Comparison of ENCODE assay signal across 22 cellular contexts in genomic region chr5:66609615-66610014, GRCh38.
"Had no signal": no experiment of that assay in that cellular context is flagged by ENCODE, and none has a peak within 500 bp of the region (broad histone marks: within the 10 kb centered on the region; RNA-seq: fewer than 3 reads in every experiment).

No MANE protein-coding gene starts in this region.

- H3K27me3 ChIP-seq: body of pancreas, colonic mucosa, suprapubic skin had no signal

- H3K9me3 Mint-ChIP-seq: activated B cell treated with CpG ODN at 0.5 μM for 24 hours; activated CD4-positive, alpha-beta T cell treated with anti-CD3 and anti-CD28 coated beads, Interleukin-2, amount 10 ng/mL, durations not matched to agents 7 days and 5 days; activated naive CD4-positive, alpha-beta T cell treated with anti-CD3 and anti-CD28 coated beads, Interleukin-2, amount 10 ng/mL, durations not matched to agents 7 days and 5 days; activated T-helper 2 cell treated with anti-CD3 and anti-CD28 coated beads, Interferon-gamma antibody, Interleukin-2, Interleukin-4, amounts not matched to agents 10 μg/mL and 5 μg/mL and 100 μg/mL, durations not matched to agents 14 hours and 24 hours and 36 hours; memory B cell; naive thymus-derived CD8-positive, alpha-beta T cell had no signal

- H3K27ac ChIP-seq: body of pancreas, colonic mucosa, esophagus squamous epithelium, suprapubic skin had no signal

- H3K9me3 ChIP-seq: body of pancreas, colonic mucosa, esophagus squamous epithelium, mucosa of descending colon, suprapubic skin had no signal

- ATAC-seq: body of pancreas; left ventricle myocardium superior; mucosa of descending colon; naive thymus-derived CD8-positive, alpha-beta T cell had no signal

- H3K4me1 ChIP-seq: colonic mucosa, esophagus squamous epithelium, suprapubic skin had no signal

- DNase-seq: activated B cell treated with CpG ODN at 0.5 μM for 24 hours; activated CD4-positive, alpha-beta T cell treated with anti-CD3 and anti-CD28 coated beads, Interleukin-2, amount 10 ng/mL, durations not matched to agents 7 days and 5 days; activated CD8-positive, alpha-beta memory T cell treated with anti-CD3 and anti-CD28 coated beads for 24 hours; activated naive CD4-positive, alpha-beta T cell treated with anti-CD3 and anti-CD28 coated beads, Interleukin-2, amount 10 ng/mL, durations not matched to agents 7 days and 5 days; activated T-cell treated with anti-CD3 and anti-CD28 coated beads for 4 hours; body of pancreas; central memory CD4-positive, alpha-beta T cell; colonic mucosa; esophagus squamous epithelium; hippocampal formation; kidney; left ventricle myocardium superior; mucosa of descending colon; naive thymus-derived CD8-positive, alpha-beta T cell; retina; stimulated activated CD4-positive, alpha-beta T cell treated with anti-CD3 and anti-CD28 coated beads, Interleukin-2, amount 100 ng/mL, for 48 hours; stimulated activated naive CD4-positive, alpha-beta T cell; SW 1271; trophoblast cell had no signal

- H3K36me3 ChIP-seq: colonic mucosa, esophagus squamous epithelium, suprapubic skin had no signal

- H3K4me3 ChIP-seq: body of pancreas, colonic mucosa, esophagus squamous epithelium, mucosa of descending colon, suprapubic skin had no signal

- H3K36me3 Mint-ChIP-seq: naive thymus-derived CD8-positive, alpha-beta T cell had no signal

- H3K27ac Mint-ChIP-seq: activated B cell treated with CpG ODN at 0.5 μM for 24 hours; activated CD4-positive, alpha-beta T cell treated with anti-CD3 and anti-CD28 coated beads, Interleukin-2, amount 10 ng/mL, durations not matched to agents 7 days and 5 days; activated naive CD4-positive, alpha-beta T cell treated with anti-CD3 and anti-CD28 coated beads, Interleukin-2, amount 10 ng/mL, durations not matched to agents 7 days and 5 days; activated T-helper 2 cell treated with anti-CD3 and anti-CD28 coated beads, Interferon-gamma antibody, Interleukin-2, Interleukin-4, amounts not matched to agents 10 μg/mL and 5 μg/mL and 100 μg/mL, durations not matched to agents 14 hours and 24 hours and 36 hours; memory B cell; naive thymus-derived CD8-positive, alpha-beta T cell had no signal
